In genomic region chr3:27883266-27883665, GRCh38 we compare ENCODE assay signal across 15 cellular contexts.
DNase-seq lines count a peak whose midpoint lies in the region; ATAC-seq and TF ChIP-seq lines count a peak whose summit lies in the region.
"Had no signal": no experiment of that assay in that cellular context is flagged by ENCODE, and none has a peak within 500 bp of the region (broad histone marks: within the 10 kb centered on the region; RNA-seq: fewer than 3 reads in every experiment).

No MANE protein-coding gene starts in this region.

- no peak overlapping the region for H3K4me3 ChIP-seq in neural progenitor cell
- H3K4me3 ChIP-seq: BLaER1 had no signal

- ATAC-seq in GM21526 (IDR thresholded peaks at IDR 0.05; ENCODE audit: low FRiP score, unreplicated experiment) = no peak

- DNase-seq in activated naive CD4-positive, alpha-beta T cell treated with anti-CD3 and anti-CD28 coated beads, Interleukin-2, amount 50 U/mL, for 16 hours = no peak
- peak; percentile 58 for DNase-seq in ELF-1 (ENCODE audit: low read depth, low spot score)
- DNase-seq in left kidney (ENCODE audit: low read depth, low spot score) = peak; percentile 8
- DNase-seq in neural progenitor cell (ENCODE audit: low spot score) = peak; percentile 47
- no peak for DNase-seq in chondrocyte (ENCODE audit: low spot score)
- DNase-seq in HuH-7 (ENCODE audit: low spot score) = no peak
- DNase-seq: 8988T, AML-193, COR-L47, DMS153, DMS79 treated with DMSO at 0.1 percent for 48 hours, GF-D8 had no signal

- no peak overlapping the region for H3K9ac ChIP-seq in neural progenitor cell
- H3K9ac ChIP-seq: BLaER1 had no signal

- no peaks in the 10 kb centered on the region for H3F3A ChIP-seq in neural progenitor cell (ENCODE audit: low read depth)

- no peaks in the 10 kb centered on the region for H3K27me3 ChIP-seq in neural progenitor cell
- H3K27me3 ChIP-seq: BLaER1 had no signal

- H4K20me1 ChIP-seq in neural progenitor cell (ENCODE audit: low read depth) = no peaks in the 10 kb centered on the region
- H4K20me1 ChIP-seq: BLaER1 had no signal

- peak overlapping the region; percentile 92 for H3K27ac Mint-ChIP-seq in activated naive CD4-positive, alpha-beta T cell treated with anti-CD3 and anti-CD28 coated beads, Interleukin-2, amount 50 U/mL, for 24 hours
- H3K27ac Mint-ChIP-seq in neural progenitor cell (no peak overlapping the region), chondrocyte (ENCODE audit: unreplicated experiment) (no peak overlapping the region)

- TF ChIP-seq CTCF in neural progenitor cell (IDR thresholded peaks at IDR 0.05) (no peak), chondrocyte (IDR thresholded peaks at IDR 0.05) (no peak)

- peak overlapping the region; percentile 0 for H3K4me2 ChIP-seq in neural progenitor cell
- H3K4me2 ChIP-seq: BLaER1 had no signal

- no peaks in the 10 kb centered on the region for H3K9me3 ChIP-seq in neural progenitor cell (ENCODE audit: low read depth)
- H3K9me3 ChIP-seq: BLaER1 had no signal

- no peaks in the 10 kb centered on the region for H3K79me2 ChIP-seq in neural progenitor cell (ENCODE audit: low read depth)

- H3K36me3 Mint-ChIP-seq in activated naive CD4-positive, alpha-beta T cell treated with anti-CD3 and anti-CD28 coated beads, Interleukin-2, amount 50 U/mL, for 24 hours = no peaks in the 10 kb centered on the region
- H3K36me3 Mint-ChIP-seq in neural progenitor cell (no peaks in the 10 kb centered on the region), chondrocyte (ENCODE audit: low read depth) (peaks cover 2% of the 10 kb centered on the region)

- H3K27me3 Mint-ChIP-seq in activated naive CD4-positive, alpha-beta T cell treated with anti-CD3 and anti-CD28 coated beads, Interleukin-2, amount 50 U/mL, for 24 hours = no peaks in the 10 kb centered on the region
- peaks cover 2% of the 10 kb centered on the region for H3K27me3 Mint-ChIP-seq in neural progenitor cell (ENCODE audit: insufficient read depth, low read depth)
- H3K27me3 Mint-ChIP-seq in chondrocyte (ENCODE audit: low read depth) = peaks cover 14% of the 10 kb centered on the region

- H3K4me1 Mint-ChIP-seq in activated naive CD4-positive, alpha-beta T cell treated with anti-CD3 and anti-CD28 coated beads, Interleukin-2, amount 50 U/mL, for 24 hours = peaks cover 64% of the 10 kb centered on the region
- peaks cover 4% of the 10 kb centered on the region for H3K4me1 Mint-ChIP-seq in neural progenitor cell
- H3K4me1 Mint-ChIP-seq in chondrocyte (ENCODE audit: low read depth) = no peaks in the 10 kb centered on the region

- no peak overlapping the region for H3K4me3 Mint-ChIP-seq in activated naive CD4-positive, alpha-beta T cell treated with anti-CD3 and anti-CD28 coated beads, Interleukin-2, amount 50 U/mL, for 24 hours
- no peak overlapping the region for H3K4me3 Mint-ChIP-seq in neural progenitor cell
- H3K4me3 Mint-ChIP-seq in chondrocyte (ENCODE audit: unreplicated experiment) = no peak overlapping the region

- H3K4me1 ChIP-seq in neural progenitor cell = peaks cover 18% of the 10 kb centered on the region

- H3K9me3 Mint-ChIP-seq in activated naive CD4-positive, alpha-beta T cell treated with anti-CD3 and anti-CD28 coated beads, Interleukin-2, amount 50 U/mL, for 24 hours = peaks cover 5% of the 10 kb centered on the region
- no peaks in the 10 kb centered on the region for H3K9me3 Mint-ChIP-seq in neural progenitor cell
- H3K9me3 Mint-ChIP-seq in chondrocyte (ENCODE audit: low read depth) = no peaks in the 10 kb centered on the region

- H3K27ac ChIP-seq in neural progenitor cell = no peak overlapping the region
- H3K27ac ChIP-seq: BLaER1 had no signal

- no peaks in the 10 kb centered on the region for H3K36me3 ChIP-seq in neural progenitor cell
- H3K36me3 ChIP-seq: BLaER1 had no signal

- no peak overlapping the region for H2AFZ ChIP-seq in neural progenitor cell (replicated peaks)

Comparison
In these comparisons a context has a peak if more than half of its experiments do, and no peak if none do; other contexts are left out.
1. DNase-seq: peak in ELF-1 (single experiment), left kidney (single experiment) and neural progenitor cell (single experiment); none in activated naive CD4-positive, alpha-beta T cell treated with anti-CD3 and anti-CD28 coated beads, Interleukin-2, amount 50 U/mL, for 16 hours (single experiment), chondrocyte (single experiment) and HuH-7 (single experiment).